1 cellular context compared by ENCODE assay signal in the genomic region with DNA sequence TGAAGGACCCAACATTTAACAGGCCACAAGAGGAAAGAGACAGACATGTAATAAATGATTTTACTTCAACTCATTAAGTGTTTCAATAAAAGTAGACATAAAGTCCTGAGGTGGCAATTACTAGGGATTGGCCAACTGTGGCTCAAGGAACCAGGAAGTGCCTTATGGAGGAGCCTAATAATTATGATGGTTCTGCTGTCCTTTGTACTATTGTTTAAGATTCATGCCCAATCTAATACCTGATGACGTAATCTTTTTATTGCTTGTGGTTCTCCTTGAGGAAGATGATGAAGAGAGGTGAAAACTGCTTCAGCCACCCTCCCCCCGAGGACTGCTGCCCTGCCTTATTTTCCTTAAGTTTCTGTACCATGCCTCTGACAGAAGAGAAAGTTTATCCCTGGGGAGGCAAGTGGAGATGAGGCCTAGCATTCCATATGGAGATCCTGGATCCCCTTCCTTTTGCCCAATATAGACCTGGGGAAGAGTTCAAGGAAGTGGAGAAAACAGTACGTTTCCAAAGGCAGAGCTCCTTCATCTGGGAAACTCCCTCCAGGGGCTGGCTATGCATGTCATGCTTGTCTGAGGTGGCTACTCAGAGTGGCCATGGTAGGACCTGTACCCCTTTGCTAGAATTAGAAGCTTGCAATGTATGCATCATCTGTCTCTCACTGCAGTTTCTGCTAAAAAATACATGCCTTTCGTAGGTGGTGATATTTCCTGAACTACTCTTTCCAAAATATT.
TF ChIP-seq lines count a peak whose summit lies in the region.

No MANE protein-coding gene starts in this region.

TF ChIP-seq in SK-N-SH treated with all-trans-retinoic acid at 6 μM for 48 hours, 23 proteins besides CTCF, POLR2A, EP300 and RAD21 (continued from another document):
- TF ChIP-seq, protein P1, sequence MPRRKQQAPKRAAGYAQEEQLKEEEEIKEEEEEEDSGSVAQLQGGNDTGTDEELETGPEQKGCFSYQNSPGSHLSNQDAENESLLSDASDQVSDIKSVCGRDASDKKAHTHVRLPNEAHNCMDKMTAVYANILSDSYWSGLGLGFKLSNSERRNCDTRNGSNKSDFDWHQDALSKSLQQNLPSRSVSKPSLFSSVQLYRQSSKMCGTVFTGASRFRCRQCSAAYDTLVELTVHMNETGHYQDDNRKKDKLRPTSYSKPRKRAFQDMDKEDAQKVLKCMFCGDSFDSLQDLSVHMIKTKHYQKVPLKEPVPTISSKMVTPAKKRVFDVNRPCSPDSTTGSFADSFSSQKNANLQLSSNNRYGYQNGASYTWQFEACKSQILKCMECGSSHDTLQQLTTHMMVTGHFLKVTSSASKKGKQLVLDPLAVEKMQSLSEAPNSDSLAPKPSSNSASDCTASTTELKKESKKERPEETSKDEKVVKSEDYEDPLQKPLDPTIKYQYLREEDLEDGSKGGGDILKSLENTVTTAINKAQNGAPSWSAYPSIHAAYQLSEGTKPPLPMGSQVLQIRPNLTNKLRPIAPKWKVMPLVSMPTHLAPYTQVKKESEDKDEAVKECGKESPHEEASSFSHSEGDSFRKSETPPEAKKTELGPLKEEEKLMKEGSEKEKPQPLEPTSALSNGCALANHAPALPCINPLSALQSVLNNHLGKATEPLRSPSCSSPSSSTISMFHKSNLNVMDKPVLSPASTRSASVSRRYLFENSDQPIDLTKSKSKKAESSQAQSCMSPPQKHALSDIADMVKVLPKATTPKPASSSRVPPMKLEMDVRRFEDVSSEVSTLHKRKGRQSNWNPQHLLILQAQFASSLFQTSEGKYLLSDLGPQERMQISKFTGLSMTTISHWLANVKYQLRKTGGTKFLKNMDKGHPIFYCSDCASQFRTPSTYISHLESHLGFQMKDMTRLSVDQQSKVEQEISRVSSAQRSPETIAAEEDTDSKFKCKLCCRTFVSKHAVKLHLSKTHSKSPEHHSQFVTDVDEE (CRISPR knock-in tag; IDR thresholded peaks at IDR 0.05): no peak
- no peak for TF ChIP-seq ARNTL (CRISPR knock-in tag; IDR thresholded peaks at IDR 0.05; ENCODE audit: borderline replicate concordance, low read depth)
- TF ChIP-seq BACH2 (CRISPR knock-in tag; IDR thresholded peaks at IDR 0.05; ENCODE audit: borderline replicate concordance): no peak
- no peak for TF ChIP-seq ISL1 (CRISPR knock-in tag; IDR thresholded peaks at IDR 0.05)
- no peak for TF ChIP-seq CSDC2 (CRISPR knock-in tag; IDR thresholded peaks at IDR 0.05)
- no peak for TF ChIP-seq ESRRG (CRISPR knock-in tag; IDR thresholded peaks at IDR 0.05)
- TF ChIP-seq TCF4 (CRISPR knock-in tag; IDR thresholded peaks at IDR 0.05; ENCODE audit: borderline replicate concordance): no peak
- TF ChIP-seq ZNF565 (CRISPR knock-in tag; conservative IDR thresholded peaks at IDR 0.05; ENCODE audit: low read depth): no peak
- TF ChIP-seq ZFP3 (CRISPR knock-in tag; IDR thresholded peaks at IDR 0.05): no peak
- no peak for TF ChIP-seq RARB (CRISPR knock-in tag; IDR thresholded peaks at IDR 0.05)
- TF ChIP-seq, protein P2, sequence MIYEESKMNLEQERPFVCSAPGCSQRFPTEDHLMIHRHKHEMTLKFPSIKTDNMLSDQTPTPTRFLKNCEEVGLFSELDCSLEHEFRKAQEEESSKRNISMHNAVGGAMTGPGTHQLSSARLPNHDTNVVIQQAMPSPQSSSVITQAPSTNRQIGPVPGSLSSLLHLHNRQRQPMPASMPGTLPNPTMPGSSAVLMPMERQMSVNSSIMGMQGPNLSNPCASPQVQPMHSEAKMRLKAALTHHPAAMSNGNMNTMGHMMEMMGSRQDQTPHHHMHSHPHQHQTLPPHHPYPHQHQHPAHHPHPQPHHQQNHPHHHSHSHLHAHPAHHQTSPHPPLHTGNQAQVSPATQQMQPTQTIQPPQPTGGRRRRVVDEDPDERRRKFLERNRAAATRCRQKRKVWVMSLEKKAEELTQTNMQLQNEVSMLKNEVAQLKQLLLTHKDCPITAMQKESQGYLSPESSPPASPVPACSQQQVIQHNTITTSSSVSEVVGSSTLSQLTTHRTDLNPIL (CRISPR knock-in tag; IDR thresholded peaks at IDR 0.05; ENCODE audit: low read depth): no peak
- TF ChIP-seq, protein P3, sequence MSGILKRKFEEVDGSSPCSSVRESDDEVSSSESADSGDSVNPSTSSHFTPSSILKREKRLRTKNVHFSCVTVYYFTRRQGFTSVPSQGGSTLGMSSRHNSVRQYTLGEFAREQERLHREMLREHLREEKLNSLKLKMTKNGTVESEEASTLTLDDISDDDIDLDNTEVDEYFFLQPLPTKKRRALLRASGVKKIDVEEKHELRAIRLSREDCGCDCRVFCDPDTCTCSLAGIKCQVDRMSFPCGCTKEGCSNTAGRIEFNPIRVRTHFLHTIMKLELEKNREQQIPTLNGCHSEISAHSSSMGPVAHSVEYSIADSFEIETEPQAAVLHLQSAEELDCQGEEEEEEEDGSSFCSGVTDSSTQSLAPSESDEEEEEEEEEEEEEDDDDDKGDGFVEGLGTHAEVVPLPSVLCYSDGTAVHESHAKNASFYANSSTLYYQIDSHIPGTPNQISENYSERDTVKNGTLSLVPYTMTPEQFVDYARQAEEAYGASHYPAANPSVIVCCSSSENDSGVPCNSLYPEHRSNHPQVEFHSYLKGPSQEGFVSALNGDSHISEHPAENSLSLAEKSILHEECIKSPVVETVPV (CRISPR knock-in tag; IDR thresholded peaks at IDR 0.05): no peak
- TF ChIP-seq TOX (CRISPR knock-in tag; IDR thresholded peaks at IDR 0.05; ENCODE audit: borderline replicate concordance): no peak
- TF ChIP-seq, protein P4, sequence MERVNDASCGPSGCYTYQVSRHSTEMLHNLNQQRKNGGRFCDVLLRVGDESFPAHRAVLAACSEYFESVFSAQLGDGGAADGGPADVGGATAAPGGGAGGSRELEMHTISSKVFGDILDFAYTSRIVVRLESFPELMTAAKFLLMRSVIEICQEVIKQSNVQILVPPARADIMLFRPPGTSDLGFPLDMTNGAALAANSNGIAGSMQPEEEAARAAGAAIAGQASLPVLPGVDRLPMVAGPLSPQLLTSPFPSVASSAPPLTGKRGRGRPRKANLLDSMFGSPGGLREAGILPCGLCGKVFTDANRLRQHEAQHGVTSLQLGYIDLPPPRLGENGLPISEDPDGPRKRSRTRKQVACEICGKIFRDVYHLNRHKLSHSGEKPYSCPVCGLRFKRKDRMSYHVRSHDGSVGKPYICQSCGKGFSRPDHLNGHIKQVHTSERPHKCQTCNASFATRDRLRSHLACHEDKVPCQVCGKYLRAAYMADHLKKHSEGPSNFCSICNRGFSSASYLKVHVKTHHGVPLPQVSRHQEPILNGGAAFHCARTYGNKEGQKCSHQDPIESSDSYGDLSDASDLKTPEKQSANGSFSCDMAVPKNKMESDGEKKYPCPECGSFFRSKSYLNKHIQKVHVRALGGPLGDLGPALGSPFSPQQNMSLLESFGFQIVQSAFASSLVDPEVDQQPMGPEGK (CRISPR knock-in tag; IDR thresholded peaks at IDR 0.05; ENCODE audit: borderline replicate concordance): no peak
- TF ChIP-seq ZFP30 (CRISPR knock-in tag; IDR thresholded peaks at IDR 0.05): no peak
- TF ChIP-seq GLIS3 (CRISPR knock-in tag; IDR thresholded peaks at IDR 0.05): no peak
